In the genomic region with DNA sequence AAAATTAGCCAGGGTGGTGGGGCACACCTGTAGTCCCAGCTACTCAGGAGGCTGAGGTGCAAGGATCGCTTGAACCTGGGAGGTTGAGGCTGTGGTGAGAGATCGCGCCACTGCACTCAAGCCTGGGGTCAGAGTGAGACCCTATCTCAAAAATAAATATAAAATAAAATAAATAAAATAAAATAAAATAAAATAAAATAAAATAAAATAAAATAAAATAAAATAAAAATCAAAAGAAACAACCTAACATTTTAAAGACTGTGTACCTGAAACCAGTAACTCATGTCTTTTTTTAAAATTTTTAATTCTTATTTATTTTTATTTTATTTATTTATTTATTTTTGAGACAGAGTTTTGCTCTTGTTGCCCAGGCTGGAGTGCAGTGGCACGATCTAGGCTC, we compare ENCODE assay signal across 1 cellular context. TPM values are rescaled to one million over a fixed set of nuclear protein-coding genes. Genes with fewer than 3 reads are reported as not detected.
"Had no signal": no experiment of that assay in that cellular context is flagged by ENCODE, and none has a peak within 500 bp of the region (broad histone marks: within the 10 kb centered on the region; RNA-seq: fewer than 3 reads in every experiment).

No MANE protein-coding gene starts in this region.

RNA-seq across cellular contexts. Expression of a gene that starts 7.7 kb away (rescaled TPM):
- total RNA-seq: OCI-LY7 had no signal
